Comparison of ENCODE assay signal across 17 cellular contexts in the genomic region with DNA sequence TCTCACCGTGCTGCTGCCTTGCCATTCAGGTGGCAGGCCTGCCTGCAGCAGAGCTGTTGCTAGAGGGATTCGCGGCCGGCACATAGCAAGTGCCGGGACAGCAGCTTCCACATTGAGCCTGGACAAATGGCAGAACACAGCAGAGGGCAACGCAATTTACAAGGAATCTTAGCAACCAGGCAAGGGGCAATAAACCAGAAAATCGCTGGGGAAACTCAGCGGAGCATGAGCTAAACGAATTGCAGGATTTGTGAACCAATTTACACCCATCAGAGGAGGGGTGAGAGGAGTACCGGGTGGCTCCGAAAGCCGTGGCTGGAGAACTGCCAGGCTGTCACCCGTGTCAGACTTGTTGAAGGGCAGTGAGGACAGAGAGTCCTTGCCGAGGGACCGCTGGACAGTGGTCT. TPM values are rescaled to one million over a fixed set of nuclear protein-coding genes. Genes with fewer than 3 reads are reported as not detected.
DNase-seq lines count a peak whose midpoint lies in the region; ATAC-seq, FAIRE-seq and TF ChIP-seq lines count a peak whose summit lies in the region.
"Had no signal": no experiment of that assay in that cellular context is flagged by ENCODE, and none has a peak within 500 bp of the region (broad histone marks: within the 10 kb centered on the region; RNA-seq: fewer than 3 reads in every experiment).

No MANE protein-coding gene starts in this region.

- 83 to 85% methylated on average over 8 to 15 of the region's 15 CpGs for WGBS in endodermal cell (ENCODE audit: insufficient coverage in 1 of 2, insufficient read length in 1 of 2), 2 experiments

- H3K27ac Mint-ChIP-seq in GM23338, result no peak overlapping the region
- H3K27ac Mint-ChIP-seq in endodermal cell, result no peak overlapping the region
- peak overlapping the region; percentile 81 for H3K27ac Mint-ChIP-seq in nephron progenitor cell
- H3K27ac Mint-ChIP-seq: mesothelial cell of epicardium had no signal

- no peaks in the 10 kb centered on the region for H3K36me3 ChIP-seq in GM23338 (ENCODE audit: insufficient read depth)
- no peaks in the 10 kb centered on the region for H3K36me3 ChIP-seq in endodermal cell (ENCODE audit: control insufficient read depth, insufficient read depth, low read length)
- no peaks in the 10 kb centered on the region for H3K36me3 ChIP-seq in MG63
- H3K36me3 ChIP-seq: adrenal gland had no signal

- H3K9me3 ChIP-seq in endodermal cell (ENCODE audit: control insufficient read depth, low read length) (no peaks in the 10 kb centered on the region), MG63 (0 out of 2 replicates have a peak, but pooled peaks cover 5% of the 10 kb centered on the region)
- H3K9me3 ChIP-seq: adrenal gland, testis had no signal

- H3K27me3 ChIP-seq in GM23338 (ENCODE audit: insufficient read depth) (no peaks in the 10 kb centered on the region), endodermal cell (ENCODE audit: control insufficient read depth, insufficient read depth, low read length, poor library complexity, severe bottlenecking) (no peaks in the 10 kb centered on the region), MG63 (no peaks in the 10 kb centered on the region)
- H3K27me3 ChIP-seq: adrenal gland, testis had no signal

- no peak for FAIRE-seq in HTR-8/SVneo (lab: Jason Lieb, UNC)

- DNase-seq in COLO668 (lab: John Stamatoyannopoulos, UW; ENCODE audit: unreplicated experiment), result peak; percentile 25
- DNase-seq in GM23338 (ENCODE audit: low spot score), result no peak
- DNase-seq in endodermal cell, result no peak
- DNase-seq in nephron progenitor cell, result peak; percentile 40
- no peak for DNase-seq in MG63
- DNase-seq in activated CD4-positive, CD25-positive, alpha-beta regulatory T cell treated with anti-CD3 and anti-CD28 coated beads, Interleukin-2, amount 50 U/mL, for 72 hours, result no peak
- no peak for DNase-seq in HTR-8/SVneo (ENCODE audit: insufficient read length, low spot score)
- DNase-seq: activated effector memory CD4-positive, alpha-beta T cell treated with Interleukin-2 at 50 U/mL for 16 hours; AML-193; DMS53; SIG-M5; stimulated activated CD4-positive, alpha-beta T cell treated with anti-CD3 and anti-CD28 coated beads, Interleukin-4, amount 100 ng/mL, for 24 hours; stimulated activated CD8-positive, alpha-beta memory T cell treated with anti-CD3 and anti-CD28 coated beads, Interleukin-4, amount 100 ng/mL, for 48 hours; T-helper 2 cell; testis had no signal

- no peaks in the 10 kb centered on the region for H3K79me2 ChIP-seq in GM23338 (replicated peaks; ENCODE audit: insufficient read depth)

- no peak overlapping the region for H3K27ac ChIP-seq in GM23338 (ENCODE audit: low read depth)
- peak overlapping the region; percentile 18 for H3K27ac ChIP-seq in endodermal cell (ENCODE audit: low read depth, low read length)
- H3K27ac ChIP-seq: adrenal gland, testis had no signal

- H4K20me1 ChIP-seq in GM23338 (replicated peaks; ENCODE audit: insufficient read depth), result no peaks in the 10 kb centered on the region

- H3K4me3 ChIP-seq in GM23338 (no peak overlapping the region), endodermal cell (ENCODE audit: low read length) (no peak overlapping the region), MG63 (no peak overlapping the region)
- H3K4me3 ChIP-seq: adrenal gland, testis had no signal

- H3K4me2 ChIP-seq in GM23338, result no peak overlapping the region

- TF ChIP-seq CTCF in GM23338 (conservative IDR thresholded peaks at IDR 0.05; ENCODE audit: low read depth in 2 of 2) (no peak), endodermal cell (conservative IDR thresholded peaks at IDR 0.05) (no peak), nephron progenitor cell (IDR thresholded peaks at IDR 0.05) (no peak)

- no peak overlapping the region for H3K4me3 Mint-ChIP-seq in GM23338
- no peak overlapping the region for H3K4me3 Mint-ChIP-seq in endodermal cell
- peak overlapping the region; percentile 69 for H3K4me3 Mint-ChIP-seq in nephron progenitor cell
- H3K4me3 Mint-ChIP-seq: mesothelial cell of epicardium had no signal

- H3K9me3 Mint-ChIP-seq in GM23338 (no peaks in the 10 kb centered on the region; the same call in 2 of the 3 replicates), endodermal cell (no peaks in the 10 kb centered on the region), nephron progenitor cell (peaks cover 7% of the 10 kb centered on the region)

- no peaks in the 10 kb centered on the region for H3F3A ChIP-seq in GM23338 (replicated peaks; ENCODE audit: low read depth)

- H3K27me3 Mint-ChIP-seq in GM23338 (ENCODE audit: insufficient read depth, low read depth, poor library complexity) (peaks cover 11% of the 10 kb centered on the region), endodermal cell (ENCODE audit: insufficient read depth) (peaks cover 1% of the 10 kb centered on the region), nephron progenitor cell (ENCODE audit: low read depth, poor library complexity) (peaks cover 10% of the 10 kb centered on the region)

- H3K4me1 Mint-ChIP-seq in GM23338, result peaks cover 2% of the 10 kb centered on the region
- H3K4me1 Mint-ChIP-seq in endodermal cell, result no peaks in the 10 kb centered on the region
- peaks cover 39% of the 10 kb centered on the region for H3K4me1 Mint-ChIP-seq in nephron progenitor cell
- H3K4me1 Mint-ChIP-seq: mesothelial cell of epicardium had no signal

- H3K9ac ChIP-seq in endodermal cell (ENCODE audit: extremely low read depth, low read length, poor library complexity, severe bottlenecking), result no peak overlapping the region

- peak; percentile 28; the same call in 1 of the 3 replicates for ATAC-seq in GM23338

- no peaks in the 10 kb centered on the region for H3K36me3 Mint-ChIP-seq in GM23338 (ENCODE audit: low read depth)
- no peaks in the 10 kb centered on the region for H3K36me3 Mint-ChIP-seq in endodermal cell (ENCODE audit: low read depth)
- no peaks in the 10 kb centered on the region for H3K36me3 Mint-ChIP-seq in nephron progenitor cell (ENCODE audit: low read depth)
- H3K36me3 Mint-ChIP-seq: mesothelial cell of epicardium had no signal

- peak overlapping the region; percentile 66; the same call in 1 of the 2 replicates for H2AFZ ChIP-seq in GM23338

- H3K4me1 ChIP-seq in GM23338 (ENCODE audit: insufficient read depth) (no peaks in the 10 kb centered on the region; the same call in 1 of the 2 replicates), endodermal cell (ENCODE audit: control insufficient read depth, insufficient read depth, low read length) (no peaks in the 10 kb centered on the region)
- H3K4me1 ChIP-seq: testis had no signal

- no peaks in the 10 kb centered on the region for H3K9me2 ChIP-seq in GM23338 (ENCODE audit: insufficient read depth)

TF ChIP-seq in GM23338, 12 proteins besides CTCF, POLR2A, EP300 and RAD21 (continues in another document):
- no peak for TF ChIP-seq POLR2AphosphoS5 (IDR thresholded peaks at IDR 0.05; ENCODE audit: low read depth)
- TF ChIP-seq STAT1 (IDR thresholded peaks at IDR 0.05; ENCODE audit: unreplicated experiment), result no peak
- no peak for TF ChIP-seq JUNB (IDR thresholded peaks at IDR 0.05; ENCODE audit: unreplicated experiment)
- no peak for TF ChIP-seq EZH2 (IDR thresholded peaks at IDR 0.05; ENCODE audit: low read depth, unreplicated experiment)

RNA-seq across cellular contexts. Expression of gene LOXL4, which starts 58.6 kb away (rescaled TPM):
- total RNA-seq in GM23338 (2014; rRNA removed; shearing (Covaris generic)), result 0.23 and 0.38 TPM in 2 replicates
- polyA plus RNA-seq in GM23338 (2016; fragmentation: Nextera tagmentation; extraction: Ambion mirVana), result 0.16 and 0.21 TPM in 2 replicates
- total RNA-seq in endodermal cell, result under 1 TPM; 0.57 to 0.77 TPM
- 4.0 TPM for polyA plus RNA-seq in endodermal cell (2013, experiment 1 of 2)
- 4.2 TPM for polyA plus RNA-seq in endodermal cell (2013, experiment 2 of 2)
- not detected in 2 replicates for total RNA-seq in MG63 (2014; rRNA removed; shearing (Covaris generic); ENCODE audit: low replicate concordance)

Comparison
In these comparisons a context has a peak if more than half of its experiments do, and no peak if none do; other contexts are left out.
1. DNase-seq: peak in COLO668 (single experiment) and nephron progenitor cell (single experiment); none in GM23338 (single experiment), endodermal cell (single experiment), MG63 (single experiment), activated CD4-positive, CD25-positive, alpha-beta regulatory T cell treated with anti-CD3 and anti-CD28 coated beads, Interleukin-2, amount 50 U/mL, for 72 hours (single experiment) and HTR-8/SVneo (single experiment).